Comparison of ENCODE assay signal across 11 cellular contexts in genomic region chrX:77742788-77743476, GRCh38. TPM values are rescaled to one million over a fixed set of nuclear protein-coding genes. Genes with fewer than 3 reads are reported as not detected.
DNase-seq lines count a peak whose midpoint lies in the region; ATAC-seq and TF ChIP-seq lines count a peak whose summit lies in the region.
"Had no signal": no experiment of that assay in that cellular context is flagged by ENCODE, and none has a peak within 500 bp of the region (broad histone marks: within the 10 kb centered on the region; RNA-seq: fewer than 3 reads in every experiment).

No MANE protein-coding gene starts in this region.

- H3K36me3 ChIP-seq in CD4-positive, alpha-beta memory T cell (ENCODE audit: insufficient read depth, low read length): no peaks in the 10 kb centered on the region

- CTCF ChIA-PET in CD4-positive, alpha-beta memory T cell (lab: Charles Lee; ENCODE audit: partially characterized antibody): no interaction called here

- peaks cover 0 to 3% of the 10 kb centered on the region in 2 donors for H3K36me3 Mint-ChIP-seq in CD4-positive, alpha-beta memory T cell
- H3K36me3 Mint-ChIP-seq in T-helper 17 cell (ENCODE audit: low read depth): no peaks in the 10 kb centered on the region
- H3K36me3 Mint-ChIP-seq in glutamatergic neuron (ENCODE audit: unreplicated experiment): no peaks in the 10 kb centered on the region
- peaks cover 4% of the 10 kb centered on the region for H3K36me3 Mint-ChIP-seq in progenitor cell of endocrine pancreas (ENCODE audit: insufficient read depth)

- no peaks in the 10 kb centered on the region for H3K27me3 ChIP-seq in CD4-positive, alpha-beta memory T cell (ENCODE audit: insufficient read depth, low read length)

- no peak for DNase-seq in CD4-positive, alpha-beta memory T cell
- DNase-seq in T-helper 17 cell (no peak), glutamatergic neuron (no peak), progenitor cell of endocrine pancreas (ENCODE audit: low spot score, unreplicated experiment) (no peak), NCI-H345 treated with DMSO at 0.1 percent for 48 hours (lab: John Stamatoyannopoulos, UW; ENCODE audit: unreplicated experiment) (no peak)
- DNase-seq: effector CD4-positive, alpha-beta T cell; NCI-H1436 treated with DMSO at 0.1 percent for 48 hours had no signal

- H3K4me3 Mint-ChIP-seq in CD4-positive, alpha-beta memory T cell: peak overlapping the region in 4 of 8 donors; percentile 4 to 49 (median 28)
- H3K4me3 Mint-ChIP-seq in T-helper 17 cell (no peak overlapping the region), glutamatergic neuron (ENCODE audit: unreplicated experiment) (no peak overlapping the region), progenitor cell of endocrine pancreas (ENCODE audit: low read depth) (no peak overlapping the region)

- intact Hi-C loops in CD4-positive, alpha-beta memory T cell (cut with micrococcal nuclease): no loop called here

- no peak for ATAC-seq in T-helper 17 cell
- no peak for ATAC-seq in GM21529 (IDR thresholded peaks at IDR 0.05; ENCODE audit: unreplicated experiment)
- no peak for ATAC-seq in GM19035 (IDR thresholded peaks at IDR 0.05; ENCODE audit: unreplicated experiment)
- no peak for ATAC-seq in GM21381 (IDR thresholded peaks at IDR 0.05; ENCODE audit: unreplicated experiment)

- TF ChIP-seq CTCF in glutamatergic neuron (IDR thresholded peaks at IDR 0.05; ENCODE audit: partially characterized antibody, unreplicated experiment): no peak
- no peak for TF ChIP-seq CTCF in progenitor cell of endocrine pancreas (IDR thresholded peaks at IDR 0.05; ENCODE audit: unreplicated experiment)

- no peaks in the 10 kb centered on the region for H3K27me3 Mint-ChIP-seq in CD4-positive, alpha-beta memory T cell
- no peaks in the 10 kb centered on the region for H3K27me3 Mint-ChIP-seq in T-helper 17 cell
- H3K27me3 Mint-ChIP-seq in glutamatergic neuron (ENCODE audit: unreplicated experiment): no peaks in the 10 kb centered on the region
- no peaks in the 10 kb centered on the region for H3K27me3 Mint-ChIP-seq in progenitor cell of endocrine pancreas

- POLR2A ChIA-PET in CD4-positive, alpha-beta memory T cell (lab: Charles Lee; ENCODE audit: partially characterized antibody): interaction anchor here (0.6 kb wide), 1 partner anchor 44 kb away, joined by 3 read pairs; no protein-coding TSS in a partner anchor

- no peak overlapping the region for H3K27ac ChIP-seq in CD4-positive, alpha-beta memory T cell (ENCODE audit: low read depth, low read length)

- H3K27ac Mint-ChIP-seq in CD4-positive, alpha-beta memory T cell: peak overlapping the region; percentile 10 to 80 (median 53)
- H3K27ac Mint-ChIP-seq in T-helper 17 cell (peak overlapping the region; percentile 83), glutamatergic neuron (ENCODE audit: unreplicated experiment) (peak overlapping the region; percentile 70), progenitor cell of endocrine pancreas (peak overlapping the region; percentile 56)

- peaks cover 33% of the 10 kb centered on the region for H3K4me1 ChIP-seq in CD4-positive, alpha-beta memory T cell (ENCODE audit: insufficient read depth, low read length)

- H3K4me3 ChIP-seq in CD4-positive, alpha-beta memory T cell (ENCODE audit: low read length in 2 of 2): no peak overlapping the region
- H3K4me3 ChIP-seq: skin epidermis had no signal

- peaks cover 31 to 69% (median 48%) of the 10 kb centered on the region in 4 donors for H3K4me1 Mint-ChIP-seq in CD4-positive, alpha-beta memory T cell
- H3K4me1 Mint-ChIP-seq in T-helper 17 cell: peaks cover 27% of the 10 kb centered on the region
- peaks cover 23% of the 10 kb centered on the region for H3K4me1 Mint-ChIP-seq in glutamatergic neuron (ENCODE audit: low read depth, unreplicated experiment)
- H3K4me1 Mint-ChIP-seq in progenitor cell of endocrine pancreas (ENCODE audit: low read depth): peaks cover 19% of the 10 kb centered on the region

- no peaks in the 10 kb centered on the region for H3K9me3 ChIP-seq in CD4-positive, alpha-beta memory T cell (ENCODE audit: control insufficient read depth in 1 of 2, low read length in 2 of 2)
- H3K9me3 ChIP-seq in T-helper 17 cell (ENCODE audit: control insufficient read depth, low read length, poor library complexity, severe bottlenecking): no peaks in the 10 kb centered on the region

- H3K9me3 Mint-ChIP-seq in CD4-positive, alpha-beta memory T cell: peaks cover 0 to 2% (median 0%) of the 10 kb centered on the region in 8 donors
- H3K9me3 Mint-ChIP-seq in glutamatergic neuron (ENCODE audit: unreplicated experiment): no peaks in the 10 kb centered on the region
- H3K9me3 Mint-ChIP-seq in progenitor cell of endocrine pancreas (ENCODE audit: low read depth): peaks cover 16% of the 10 kb centered on the region

RNA-seq across cellular contexts. Expression of gene ATRX, which starts 43.1 kb away (rescaled TPM):
- 100 to 1,000 TPM; 106 to 111 TPM for total RNA-seq in CD4-positive, alpha-beta memory T cell
- polyA plus RNA-seq in CD4-positive, alpha-beta memory T cell: 10 to 100 TPM; 24.4 to 80.4 TPM
- total RNA-seq in T-helper 17 cell: 100 to 1,000 TPM; 103 to 104 TPM
- 152 TPM for total RNA-seq in glutamatergic neuron (ENCODE audit: unreplicated experiment)
- 153 and 167 TPM in 2 replicates for total RNA-seq in progenitor cell of endocrine pancreas
